In the genomic region with DNA sequence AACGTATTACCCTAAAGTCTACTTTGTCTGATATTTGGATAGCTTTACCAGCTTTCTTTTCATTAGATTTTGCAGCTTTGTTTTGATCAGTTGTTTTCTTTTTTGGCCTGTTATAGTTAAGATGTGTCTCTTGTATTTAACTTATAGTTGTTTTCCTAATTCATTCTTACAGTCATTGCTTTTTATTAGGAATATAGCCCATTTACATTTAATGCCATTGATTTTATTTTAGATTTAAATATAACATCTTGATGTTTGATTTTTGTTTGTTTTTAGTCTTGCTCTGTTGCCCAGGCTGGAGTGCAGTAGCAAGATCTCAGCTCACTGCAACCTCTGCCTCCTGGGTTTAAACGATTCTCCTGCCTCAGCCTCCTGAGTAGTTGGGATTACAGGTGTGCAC, we compare ENCODE assay signal across 8 cellular contexts.
"Had no signal": no experiment of that assay in that cellular context is flagged by ENCODE, and none has a peak within 500 bp of the region (broad histone marks: within the 10 kb centered on the region; RNA-seq: fewer than 3 reads in every experiment).

No MANE protein-coding gene starts in this region.

- ATAC-seq: GM12878 had no signal

- H3K4me3 ChIP-seq: GM12878 had no signal

- FAIRE-seq: G401.6, GM12878, GM12891, GM12892, GM18507, GM19239 had no signal

- DNase-seq: GDM1, GF-D8 had no signal
